ENCODE assay signal across 28 cellular contexts in the genomic region with DNA sequence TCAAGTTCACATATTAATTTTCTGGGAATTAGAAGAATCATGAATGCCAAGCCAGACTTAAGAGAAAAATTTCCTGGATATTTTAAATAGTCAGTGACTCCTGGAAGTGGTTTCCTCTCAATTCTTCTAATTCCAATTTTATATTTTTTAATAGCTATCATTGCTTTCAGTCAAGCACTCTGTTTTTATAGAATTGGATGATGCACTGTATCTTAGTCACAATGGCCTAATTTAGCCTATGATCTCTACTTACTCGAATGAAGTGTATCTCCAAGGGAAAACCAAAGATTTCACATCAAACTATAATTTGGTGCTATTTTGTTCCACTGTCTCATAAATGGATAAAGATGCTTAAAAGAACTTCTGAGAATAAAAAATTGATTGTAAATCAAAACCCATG.
"Had no signal": no experiment of that assay in that cellular context is flagged by ENCODE, and none has a peak within 500 bp of the region (broad histone marks: within the 10 kb centered on the region; RNA-seq: fewer than 3 reads in every experiment).

No MANE protein-coding gene starts in this region.

- H3K9me3 Mint-ChIP-seq: activated CD8-positive, alpha-beta T cell treated with anti-CD3 and anti-CD28 coated beads for 36 hours; activated T-cell treated with anti-CD3 and anti-CD28 coated beads, Interleukin-2, amount 50 U/mL, for 4 hours; activated T-helper 17 cell treated with anti-CD3 and anti-CD28 coated beads, Interleukin-2, amount 50 U/mL, for 72 hours; central memory CD8-positive, alpha-beta T cell; effector memory CD8-positive, alpha-beta T cell; WTC11 had no signal

- H3K27ac ChIP-seq: esophagus muscularis mucosa, foreskin keratinocyte, gastrocnemius medialis, heart left ventricle had no signal

- H3K27ac Mint-ChIP-seq: activated CD8-positive, alpha-beta T cell treated with anti-CD3 and anti-CD28 coated beads for 36 hours; activated naive CD8-positive, alpha-beta T cell; activated T-helper 17 cell treated with anti-CD3 and anti-CD28 coated beads, Interleukin-2, amount 50 U/mL, for 72 hours; effector memory CD8-positive, alpha-beta T cell; WTC11 had no signal

- DNase-seq: activated CD4-positive, alpha-beta T cell treated with anti-CD3 and anti-CD28 coated beads for 48 hours; activated CD4-positive, alpha-beta T cell treated with anti-CD3 and anti-CD28 coated beads, Interleukin-2, amount 50 U/mL, for 1 hour; activated CD4-positive, alpha-beta T cell treated with anti-CD3 and anti-CD28 coated beads, Interleukin-2, amount 50 U/mL, for 48 hours; activated CD8-positive, alpha-beta memory T cell treated with anti-CD3 and anti-CD28 coated beads for 24 hours; activated CD8-positive, alpha-beta T cell treated with anti-CD3 and anti-CD28 coated beads for 36 hours; activated effector memory CD4-positive, alpha-beta T cell treated with Interleukin-2 at 50 U/mL for 16 hours; activated gamma-delta T cell treated with Interleukin-2 at 50 U/mL for 16 hours; activated naive CD4-positive, alpha-beta T cell treated with anti-CD3 and anti-CD28 coated beads, Interleukin-2, amount 50 U/mL, for 16 hours; activated naive CD4-positive, alpha-beta T cell treated with Interleukin-2 at 50 U/mL for 16 hours; activated T-cell treated with anti-CD3 and anti-CD28 coated beads, Interleukin-2, amount 50 U/mL, for 4 hours; amniotic stem cell; anterior cingulate cortex; brain microvascular endothelial cell; cortex of kidney; dermis blood vessel endothelial cell; effector CD4-positive, alpha-beta T cell; effector memory CD8-positive, alpha-beta T cell; erythroblast; foreskin keratinocyte; gastrocnemius medialis; glutamatergic neuron; heart left ventricle; T-helper 2 cell had no signal

- H3K36me3 Mint-ChIP-seq: activated naive CD8-positive, alpha-beta T cell; WTC11 had no signal

- H3K4me1 Mint-ChIP-seq: activated T-helper 17 cell treated with anti-CD3 and anti-CD28 coated beads, Interleukin-2, amount 50 U/mL, for 72 hours; central memory CD8-positive, alpha-beta T cell had no signal

- H3K4me3 Mint-ChIP-seq: activated CD8-positive, alpha-beta T cell treated with anti-CD3 and anti-CD28 coated beads for 36 hours; activated naive CD8-positive, alpha-beta T cell; activated T-cell treated with anti-CD3 and anti-CD28 coated beads, Interleukin-2, amount 50 U/mL, for 4 hours; activated T-helper 17 cell treated with anti-CD3 and anti-CD28 coated beads, Interleukin-2, amount 50 U/mL, for 72 hours; central memory CD8-positive, alpha-beta T cell; effector memory CD8-positive, alpha-beta T cell; WTC11 had no signal
